ENCODE assay signal across 30 cellular contexts in genomic region chr2:223789423-223789822, GRCh38. TPM values are rescaled to one million over a fixed set of nuclear protein-coding genes. Genes with fewer than 3 reads are reported as not detected.
"Had no signal": no experiment of that assay in that cellular context is flagged by ENCODE, and none has a peak within 500 bp of the region (broad histone marks: within the 10 kb centered on the region; RNA-seq: fewer than 3 reads in every experiment).

No MANE protein-coding gene starts in this region.

- DNase-seq: activated CD4-positive, alpha-beta memory T cell treated with anti-CD3 and anti-CD28 coated beads, Interleukin-2, amount 10 ng/mL, durations not matched to agents 7 days and 5 days; activated CD4-positive, alpha-beta T cell treated with anti-CD3 and anti-CD28 coated beads for 1 hour; activated CD4-positive, alpha-beta T cell treated with anti-CD3 and anti-CD28 coated beads for 4 hours; activated CD4-positive, alpha-beta T cell treated with anti-CD3 and anti-CD28 coated beads, Interleukin-2, amount 10 ng/mL, durations not matched to agents 7 days and 5 days; activated CD4-positive, alpha-beta T cell treated with anti-CD3 and anti-CD28 coated beads, Interleukin-2, amount 50 U/mL, for 4 hours; activated CD8-positive, alpha-beta memory T cell treated with anti-CD3 and anti-CD28 coated beads, Interleukin-2, amount 50 U/mL, for 48 hours; activated effector memory CD4-positive, alpha-beta T cell treated with Interleukin-2 at 50 U/mL for 16 hours; activated naive CD4-positive, alpha-beta T cell treated with anti-CD3 and anti-CD28 coated beads for 36 hours; activated naive CD8-positive, alpha-beta T cell treated with anti-CD3 and anti-CD28 coated beads, Interleukin-2, amount 10 ng/mL, durations not matched to agents 7 days and 5 days; activated T-cell treated with anti-CD3 and anti-CD28 coated beads for 4 hours; activated T-cell treated with anti-CD3 and anti-CD28 coated beads, Interleukin-2, amount 50 U/mL, for 24 hours; activated T-cell treated with anti-CD3 and anti-CD28 coated beads, Interleukin-2, amount 50 U/mL, for 72 hours; central memory CD4-positive, alpha-beta T cell; dorsolateral prefrontal cortex; effector memory CD4-positive, alpha-beta T cell; erythroblast; foreskin keratinocyte; gastrocnemius medialis; glutamatergic neuron; heart left ventricle; T-helper 2 cell had no signal

- H3K4me1 ChIP-seq: ascending aorta, breast epithelium, esophagus muscularis mucosa, foreskin keratinocyte, gastrocnemius medialis, heart left ventricle had no signal

- H3K27me3 Mint-ChIP-seq: activated CD4-positive, alpha-beta memory T cell treated with anti-CD3 and anti-CD28 coated beads, Interleukin-2, amount 10 ng/mL, durations not matched to agents 7 days and 5 days; activated T-cell treated with anti-CD3 and anti-CD28 coated beads, Interleukin-2, amount 50 U/mL, for 24 hours; activated T-helper 17 cell treated with anti-CD3 and anti-CD28 coated beads, Interleukin-2, amount 50 U/mL, for 72 hours; dendritic cell treated with granulocyte-macrophage colony-stimulating factor and Interleukin-4, amounts not matched to agents 40 ng/mL and 50 ng/mL, for 4 days had no signal

- H3K36me3 ChIP-seq: ascending aorta, breast epithelium, cardiac muscle cell, esophagus muscularis mucosa, gastrocnemius medialis, heart left ventricle had no signal

- H3K27me3 ChIP-seq: ascending aorta, breast epithelium, cardiac muscle cell, dorsolateral prefrontal cortex, esophagus muscularis mucosa, foreskin keratinocyte, gastrocnemius medialis, heart left ventricle had no signal

- H3K27ac Mint-ChIP-seq: activated CD4-positive, alpha-beta memory T cell treated with anti-CD3 and anti-CD28 coated beads, Interleukin-2, amount 10 ng/mL, durations not matched to agents 7 days and 5 days; activated CD4-positive, alpha-beta T cell treated with anti-CD3 and anti-CD28 coated beads, Interleukin-2, amount 10 ng/mL, durations not matched to agents 7 days and 5 days; activated naive CD4-positive, alpha-beta T cell treated with anti-CD3 and anti-CD28 coated beads for 36 hours; activated naive CD4-positive, alpha-beta T cell treated with anti-CD3 and anti-CD28 coated beads, Interleukin-2, amount 50 U/mL, for 72 hours; activated naive CD8-positive, alpha-beta T cell treated with anti-CD3 and anti-CD28 coated beads, Interleukin-2, amount 10 ng/mL, durations not matched to agents 7 days and 5 days; activated T-cell treated with anti-CD3 and anti-CD28 coated beads, Interleukin-2, amount 50 U/mL, for 24 hours; activated T-cell treated with anti-CD3 and anti-CD28 coated beads, Interleukin-2, amount 50 U/mL, for 72 hours; activated T-helper 17 cell treated with anti-CD3 and anti-CD28 coated beads, Interleukin-2, amount 50 U/mL, for 72 hours; brain; dendritic cell treated with granulocyte-macrophage colony-stimulating factor and Interleukin-4, amounts not matched to agents 40 ng/mL and 50 ng/mL, for 4 days had no signal

- H3K36me3 Mint-ChIP-seq: brain had no signal

- H3K9me3 ChIP-seq: ascending aorta, esophagus muscularis mucosa, gastrocnemius medialis had no signal

- H3K4me3 ChIP-seq: ascending aorta, breast epithelium, cardiac muscle cell, coronary artery, dorsolateral prefrontal cortex, esophagus muscularis mucosa, gastrocnemius medialis, heart left ventricle had no signal

- H3K4me1 Mint-ChIP-seq: activated CD4-positive, alpha-beta memory T cell treated with anti-CD3 and anti-CD28 coated beads, Interleukin-2, amount 10 ng/mL, durations not matched to agents 7 days and 5 days; activated CD4-positive, alpha-beta T cell treated with anti-CD3 and anti-CD28 coated beads, Interleukin-2, amount 10 ng/mL, durations not matched to agents 7 days and 5 days; brain had no signal

- H3K9me3 Mint-ChIP-seq: activated CD4-positive, alpha-beta T cell treated with anti-CD3 and anti-CD28 coated beads, Interleukin-2, amount 10 ng/mL, durations not matched to agents 7 days and 5 days; activated naive CD4-positive, alpha-beta T cell treated with anti-CD3 and anti-CD28 coated beads, Interleukin-2, amount 50 U/mL, for 72 hours; activated T-helper 17 cell treated with anti-CD3 and anti-CD28 coated beads, Interleukin-2, amount 50 U/mL, for 72 hours; dendritic cell treated with granulocyte-macrophage colony-stimulating factor and Interleukin-4, amounts not matched to agents 40 ng/mL and 50 ng/mL, for 4 days had no signal

- H3K27ac ChIP-seq: ascending aorta, breast epithelium, cardiac muscle cell, coronary artery, dorsolateral prefrontal cortex, esophagus muscularis mucosa, foreskin keratinocyte, gastrocnemius medialis, heart left ventricle had no signal

- ATAC-seq: activated naive CD4-positive, alpha-beta T cell treated with anti-CD3 and anti-CD28 coated beads, Interleukin-2, amount 50 U/mL, for 72 hours; activated T-cell treated with anti-CD3 and anti-CD28 coated beads, Interleukin-2, amount 50 U/mL, for 72 hours; activated T-helper 17 cell treated with anti-CD3 and anti-CD28 coated beads, Interleukin-2, amount 50 U/mL, for 72 hours; foreskin keratinocyte; gastrocnemius medialis; heart left ventricle had no signal

- H3K4me3 Mint-ChIP-seq: activated CD4-positive, alpha-beta memory T cell treated with anti-CD3 and anti-CD28 coated beads, Interleukin-2, amount 10 ng/mL, durations not matched to agents 7 days and 5 days; activated CD4-positive, alpha-beta T cell treated with anti-CD3 and anti-CD28 coated beads, Interleukin-2, amount 10 ng/mL, durations not matched to agents 7 days and 5 days; activated naive CD4-positive, alpha-beta T cell treated with anti-CD3 and anti-CD28 coated beads for 36 hours; activated naive CD8-positive, alpha-beta T cell treated with anti-CD3 and anti-CD28 coated beads, Interleukin-2, amount 10 ng/mL, durations not matched to agents 7 days and 5 days; activated T-cell treated with anti-CD3 and anti-CD28 coated beads, Interleukin-2, amount 50 U/mL, for 24 hours; activated T-cell treated with anti-CD3 and anti-CD28 coated beads, Interleukin-2, amount 50 U/mL, for 72 hours; activated T-helper 17 cell treated with anti-CD3 and anti-CD28 coated beads, Interleukin-2, amount 50 U/mL, for 72 hours; brain; dendritic cell treated with granulocyte-macrophage colony-stimulating factor and Interleukin-4, amounts not matched to agents 40 ng/mL and 50 ng/mL, for 4 days had no signal

RNA-seq across cellular contexts. Expression of gene AP1S3, which starts 48.0 kb away (rescaled TPM):
- total RNA-seq: ascending aorta, cardiac muscle cell had no signal
